32 cellular contexts compared by ENCODE assay signal in the genomic region with DNA sequence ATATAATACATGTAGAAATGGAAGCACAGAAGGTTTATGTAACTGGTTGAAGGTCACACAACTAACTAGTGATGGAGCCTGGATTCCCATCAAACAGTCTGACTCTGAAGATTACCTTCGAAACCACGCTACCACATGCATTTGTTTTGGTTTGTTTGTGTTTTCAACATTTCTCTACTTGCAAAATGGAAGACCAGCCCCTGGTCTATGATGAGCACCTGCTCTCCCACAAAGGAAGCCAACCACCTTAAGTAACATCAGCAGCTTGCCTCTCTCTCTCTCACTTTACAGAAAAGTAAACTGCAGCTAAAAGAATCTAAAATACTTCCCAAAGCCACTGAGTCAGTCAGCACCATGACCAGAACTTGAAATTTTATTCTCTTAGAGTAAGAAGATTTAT.
"Had no signal": no experiment of that assay in that cellular context is flagged by ENCODE, and none has a peak within 500 bp of the region (broad histone marks: within the 10 kb centered on the region; RNA-seq: fewer than 3 reads in every experiment).

No MANE protein-coding gene starts in this region.

- H3K27me3 ChIP-seq: ascending aorta, brain microvascular endothelial cell, dorsolateral prefrontal cortex had no signal

- ATAC-seq: activated CD4-positive, CD25-positive, alpha-beta regulatory T cell treated with anti-CD3 and anti-CD28 coated beads, Interleukin-2, amount 50 U/mL, for 24 hours; activated CD8-positive, alpha-beta memory T cell treated with anti-CD3 and anti-CD28 coated beads, Interleukin-2, amount 10 ng/mL, durations not matched to agents 7 days and 5 days; activated CD8-positive, alpha-beta T cell treated with anti-CD3 and anti-CD28 coated beads, Interleukin-2, amount 10 ng/mL, durations not matched to agents 7 days and 5 days; activated naive CD4-positive, alpha-beta T cell treated with anti-CD3 and anti-CD28 coated beads, Interleukin-2, amount 50 U/mL, for 72 hours; activated T-cell treated with anti-CD3 and anti-CD28 coated beads, Interleukin-2, amount 50 U/mL, for 72 hours; esophagus mucosa had no signal

- H3K4me1 ChIP-seq: ascending aorta had no signal

- FAIRE-seq: bronchial epithelial cell, frontal cortex had no signal

- H3K27me3 Mint-ChIP-seq: activated CD8-positive, alpha-beta memory T cell treated with anti-CD3 and anti-CD28 coated beads, Interleukin-2, amount 10 ng/mL, durations not matched to agents 7 days and 5 days; activated naive CD4-positive, alpha-beta T cell treated with anti-CD3 and anti-CD28 coated beads, Interleukin-2, amount 10 ng/mL, durations not matched to agents 7 days and 5 days; activated naive CD8-positive, alpha-beta T cell treated with anti-CD3 and anti-CD28 coated beads, Interleukin-2, amount 10 ng/mL, durations not matched to agents 7 days and 5 days; dendritic cell treated with granulocyte-macrophage colony-stimulating factor and Interleukin-4, amounts not matched to agents 40 ng/mL and 50 ng/mL, for 4 days had no signal

- H3K9me3 Mint-ChIP-seq: activated B cell treated with CpG ODN at 0.5 μM for 24 hours; activated CD4-positive, alpha-beta memory T cell treated with anti-CD3 and anti-CD28 coated beads for 36 hours; activated CD4-positive, alpha-beta T cell treated with anti-CD3 and anti-CD28 coated beads, Interleukin-2, amount 10 ng/mL, durations not matched to agents 24 days and 14 days; activated naive CD4-positive, alpha-beta T cell treated with anti-CD3 and anti-CD28 coated beads, Interleukin-2, amount 10 ng/mL, durations not matched to agents 7 days and 5 days; activated naive CD8-positive, alpha-beta T cell treated with anti-CD3 and anti-CD28 coated beads, Interleukin-2, amount 10 ng/mL, durations not matched to agents 7 days and 5 days; activated T-cell treated with anti-CD3 and anti-CD28 coated beads, Interleukin-2, amount 50 U/mL, for 24 hours; activated T-cell treated with anti-CD3 and anti-CD28 coated beads, Interleukin-2, amount 50 U/mL, for 72 hours; central memory CD8-positive, alpha-beta T cell; dendritic cell treated with granulocyte-macrophage colony-stimulating factor and Interleukin-4, amounts not matched to agents 40 ng/mL and 50 ng/mL, for 4 days; endodermal cell; T-helper 2 cell treated with Interferon-gamma antibody and Interleukin-4, amounts not matched to agents 5 μg/mL and 100 μg/mL, for 36 hours had no signal

- H3K36me3 Mint-ChIP-seq: activated CD4-positive, alpha-beta memory T cell treated with anti-CD3 and anti-CD28 coated beads for 36 hours; activated CD8-positive, alpha-beta memory T cell treated with anti-CD3 and anti-CD28 coated beads, Interleukin-2, amount 10 ng/mL, durations not matched to agents 7 days and 5 days; activated naive CD4-positive, alpha-beta T cell treated with anti-CD3 and anti-CD28 coated beads, Interleukin-2, amount 10 ng/mL, durations not matched to agents 7 days and 5 days; activated naive CD4-positive, alpha-beta T cell treated with anti-CD3 and anti-CD28 coated beads, Interleukin-2, amount 50 U/mL, for 72 hours; activated naive CD8-positive, alpha-beta T cell treated with anti-CD3 and anti-CD28 coated beads, Interleukin-2, amount 10 ng/mL, durations not matched to agents 7 days and 5 days had no signal

- H3K4me3 ChIP-seq: ascending aorta, coronary artery, dorsolateral prefrontal cortex had no signal

- H3K4me1 Mint-ChIP-seq: activated B cell treated with CpG ODN at 0.5 μM for 24 hours; activated CD4-positive, alpha-beta T cell treated with anti-CD3 and anti-CD28 coated beads, Interleukin-2, amount 10 ng/mL, durations not matched to agents 24 days and 14 days; activated CD8-positive, alpha-beta memory T cell treated with anti-CD3 and anti-CD28 coated beads, Interleukin-2, amount 10 ng/mL, durations not matched to agents 7 days and 5 days; activated naive CD4-positive, alpha-beta T cell treated with anti-CD3 and anti-CD28 coated beads, Interleukin-2, amount 10 ng/mL, durations not matched to agents 7 days and 5 days; activated naive CD8-positive, alpha-beta T cell treated with anti-CD3 and anti-CD28 coated beads, Interleukin-2, amount 10 ng/mL, durations not matched to agents 7 days and 5 days; central memory CD8-positive, alpha-beta T cell had no signal

- H3K36me3 ChIP-seq: ascending aorta, brain microvascular endothelial cell, WERI-Rb-1 had no signal

- DNase-seq: activated B cell treated with CpG ODN at 0.5 μM for 24 hours; activated CD4-positive, alpha-beta memory T cell treated with anti-CD3 and anti-CD28 coated beads for 36 hours; activated CD4-positive, alpha-beta T cell treated with anti-CD3 and anti-CD28 coated beads, Interleukin-2, amount 10 ng/mL, durations not matched to agents 24 days and 14 days; activated CD8-positive, alpha-beta memory T cell treated with anti-CD3 and anti-CD28 coated beads, Interleukin-2, amount 10 ng/mL, durations not matched to agents 7 days and 5 days; activated CD8-positive, alpha-beta memory T cell treated with anti-CD3 and anti-CD28 coated beads, Interleukin-2, amount 50 U/mL, for 48 hours; activated CD8-positive, alpha-beta T cell treated with anti-CD3 and anti-CD28 coated beads, Interleukin-2, amount 10 ng/mL, durations not matched to agents 7 days and 5 days; activated gamma-delta T cell; activated naive CD4-positive, alpha-beta T cell; activated naive CD4-positive, alpha-beta T cell treated with anti-CD3 and anti-CD28 coated beads, Interleukin-2, amount 10 ng/mL, durations not matched to agents 7 days and 5 days; activated naive CD8-positive, alpha-beta T cell treated with anti-CD3 and anti-CD28 coated beads, Interleukin-2, amount 10 ng/mL, durations not matched to agents 7 days and 5 days; activated T-cell treated with anti-CD3 and anti-CD28 coated beads for 4 hours; activated T-cell treated with anti-CD3 and anti-CD28 coated beads, Interleukin-2, amount 50 U/mL, for 24 hours; activated T-cell treated with anti-CD3 and anti-CD28 coated beads, Interleukin-2, amount 50 U/mL, for 72 hours; brain microvascular endothelial cell; dorsolateral prefrontal cortex; effector memory CD4-positive, alpha-beta T cell; endodermal cell; foreskin fibroblast; head of caudate nucleus; hippocampal formation; T1000; WERI-Rb-1 had no signal

- H3K27ac ChIP-seq: ascending aorta, brain microvascular endothelial cell, coronary artery, dorsolateral prefrontal cortex, WERI-Rb-1 had no signal

- H3K4me3 Mint-ChIP-seq: activated B cell treated with CpG ODN at 0.5 μM for 24 hours; activated CD4-positive, alpha-beta memory T cell treated with anti-CD3 and anti-CD28 coated beads for 36 hours; activated CD4-positive, alpha-beta T cell treated with anti-CD3 and anti-CD28 coated beads, Interleukin-2, amount 10 ng/mL, durations not matched to agents 24 days and 14 days; activated CD8-positive, alpha-beta memory T cell treated with anti-CD3 and anti-CD28 coated beads, Interleukin-2, amount 10 ng/mL, durations not matched to agents 7 days and 5 days; activated CD8-positive, alpha-beta T cell treated with anti-CD3 and anti-CD28 coated beads, Interleukin-2, amount 10 ng/mL, durations not matched to agents 7 days and 5 days; activated naive CD4-positive, alpha-beta T cell treated with anti-CD3 and anti-CD28 coated beads, Interleukin-2, amount 10 ng/mL, durations not matched to agents 7 days and 5 days; activated naive CD8-positive, alpha-beta T cell treated with anti-CD3 and anti-CD28 coated beads, Interleukin-2, amount 10 ng/mL, durations not matched to agents 7 days and 5 days; activated T-cell treated with anti-CD3 and anti-CD28 coated beads, Interleukin-2, amount 50 U/mL, for 24 hours; activated T-cell treated with anti-CD3 and anti-CD28 coated beads, Interleukin-2, amount 50 U/mL, for 72 hours; central memory CD8-positive, alpha-beta T cell; dendritic cell treated with granulocyte-macrophage colony-stimulating factor and Interleukin-4, amounts not matched to agents 40 ng/mL and 50 ng/mL, for 4 days; endodermal cell; T-helper 2 cell treated with Interferon-gamma antibody and Interleukin-4, amounts not matched to agents 5 μg/mL and 100 μg/mL, for 36 hours had no signal

- H3K27ac Mint-ChIP-seq: activated B cell treated with CpG ODN at 0.5 μM for 24 hours; activated CD4-positive, alpha-beta memory T cell treated with anti-CD3 and anti-CD28 coated beads for 36 hours; activated CD4-positive, alpha-beta T cell treated with anti-CD3 and anti-CD28 coated beads, Interleukin-2, amount 10 ng/mL, durations not matched to agents 24 days and 14 days; activated CD8-positive, alpha-beta memory T cell treated with anti-CD3 and anti-CD28 coated beads, Interleukin-2, amount 10 ng/mL, durations not matched to agents 7 days and 5 days; activated CD8-positive, alpha-beta T cell treated with anti-CD3 and anti-CD28 coated beads, Interleukin-2, amount 10 ng/mL, durations not matched to agents 7 days and 5 days; activated naive CD4-positive, alpha-beta T cell treated with anti-CD3 and anti-CD28 coated beads, Interleukin-2, amount 10 ng/mL, durations not matched to agents 7 days and 5 days; activated naive CD4-positive, alpha-beta T cell treated with anti-CD3 and anti-CD28 coated beads, Interleukin-2, amount 50 U/mL, for 72 hours; activated naive CD8-positive, alpha-beta T cell treated with anti-CD3 and anti-CD28 coated beads, Interleukin-2, amount 10 ng/mL, durations not matched to agents 7 days and 5 days; activated T-cell treated with anti-CD3 and anti-CD28 coated beads, Interleukin-2, amount 50 U/mL, for 24 hours; activated T-cell treated with anti-CD3 and anti-CD28 coated beads, Interleukin-2, amount 50 U/mL, for 72 hours; dendritic cell treated with granulocyte-macrophage colony-stimulating factor and Interleukin-4, amounts not matched to agents 40 ng/mL and 50 ng/mL, for 4 days; endodermal cell; T-helper 2 cell treated with Interferon-gamma antibody and Interleukin-4, amounts not matched to agents 5 μg/mL and 100 μg/mL, for 36 hours had no signal

- H3K9me3 ChIP-seq: ascending aorta had no signal
